In genomic region chr4:5751918-5752802, GRCh38 we compare ENCODE assay signal across 12 cellular contexts. TPM values are rescaled to one million over a fixed set of nuclear protein-coding genes. Genes with fewer than 3 reads are reported as not detected.
DNase-seq lines count a peak whose midpoint lies in the region; ATAC-seq and TF ChIP-seq lines count a peak whose summit lies in the region.
"Had no signal": no experiment of that assay in that cellular context is flagged by ENCODE, and none has a peak within 500 bp of the region (broad histone marks: within the 10 kb centered on the region; RNA-seq: fewer than 3 reads in every experiment).

No MANE protein-coding gene starts in this region.

- H3K27me3 Mint-ChIP-seq in GM23338 (ENCODE audit: insufficient read depth, low read depth, poor library complexity), result peaks cover 9% of the 10 kb centered on the region

- H3K9me2 ChIP-seq in GM23338 (ENCODE audit: insufficient read depth), result no peaks in the 10 kb centered on the region

- peak; percentile 92 for ATAC-seq in GM23338
- peak; percentile 5 for ATAC-seq in foreskin keratinocyte
- no peak for ATAC-seq in GM18870 (IDR thresholded peaks at IDR 0.05; ENCODE audit: unreplicated experiment)
- no peak for ATAC-seq in GM18867 (IDR thresholded peaks at IDR 0.05; ENCODE audit: unreplicated experiment)

- H3K4me2 ChIP-seq in GM23338, result peak overlapping the region; percentile 49

- no peaks in the 10 kb centered on the region for H3K27me3 ChIP-seq in GM23338 (ENCODE audit: insufficient read depth)
- no peaks in the 10 kb centered on the region for H3K27me3 ChIP-seq in WERI-Rb-1 (ENCODE audit: insufficient read depth, low read depth, severe bottlenecking)
- H3K27me3 ChIP-seq in foreskin keratinocyte, result no peaks in the 10 kb centered on the region

- peaks cover 6% of the 10 kb centered on the region for H3K9me3 ChIP-seq in WERI-Rb-1 (ENCODE audit: severe bottlenecking)

- H3K27ac Mint-ChIP-seq in GM23338, result peak overlapping the region; percentile 92

- DNase-seq in GM23338 (ENCODE audit: low spot score) (peak; percentile 87), WERI-Rb-1 (peak; percentile 97), foreskin keratinocyte (peak in 1 of 2 donors; percentile 56), renal cortical epithelial cell (ENCODE audit: low read depth) (peak; percentile 57), NCI-H2196 (lab: John Stamatoyannopoulos, UW; ENCODE audit: unreplicated experiment) (no peak), NCI-H187 treated with DMSO at 0.1 percent for 48 hours (lab: John Stamatoyannopoulos, UW) (no peak)
- DNase-seq: aorta, NCI-H146, T-helper 2 cell had no signal

- H2AFZ ChIP-seq in GM23338, result no peak overlapping the region

- peaks cover 47% of the 10 kb centered on the region for H3K36me3 Mint-ChIP-seq in GM23338 (ENCODE audit: low read depth)

- no peaks in the 10 kb centered on the region for H3K79me2 ChIP-seq in GM23338 (replicated peaks; ENCODE audit: insufficient read depth)

- H3K9me3 Mint-ChIP-seq in GM23338, result no peaks in the 10 kb centered on the region

- H3K27ac ChIP-seq in GM23338 (ENCODE audit: low read depth) (peak overlapping the region; percentile 76; the same call in 1 of the 2 replicates), WERI-Rb-1 (peak overlapping the region; percentile 92), foreskin keratinocyte (peak overlapping the region; percentile 67)

- H3K4me1 Mint-ChIP-seq in GM23338, result peaks cover 37% of the 10 kb centered on the region

- peak overlapping the region; percentile 18; the same call in 1 of the 2 replicates for H3K4me3 ChIP-seq in GM23338
- peak overlapping the region; percentile 11 for H3K4me3 ChIP-seq in WERI-Rb-1 (ENCODE audit: low read depth, low read length)

- no peaks in the 10 kb centered on the region for H3F3A ChIP-seq in GM23338 (replicated peaks; ENCODE audit: low read depth)

- H3K4me3 Mint-ChIP-seq in GM23338, result peak overlapping the region; percentile 36

- TF ChIP-seq CTCF in GM23338 (conservative IDR thresholded peaks at IDR 0.05; ENCODE audit: low read depth in 2 of 2), result no peak
- TF ChIP-seq CTCF in WERI-Rb-1 (IDR thresholded peaks at IDR 0.05; ENCODE audit: low read depth, low read length), result peak; percentile 40
- TF ChIP-seq CTCF in foreskin keratinocyte (conservative IDR thresholded peaks at IDR 0.05), result no peak

- H3K4me1 ChIP-seq in GM23338 (ENCODE audit: insufficient read depth), result peaks cover 22% of the 10 kb centered on the region
- peaks cover 22% of the 10 kb centered on the region for H3K4me1 ChIP-seq in foreskin keratinocyte

- H3K36me3 ChIP-seq in GM23338 (ENCODE audit: insufficient read depth) (no peaks in the 10 kb centered on the region), WERI-Rb-1 (peaks cover 71% of the 10 kb centered on the region)

- H4K20me1 ChIP-seq in GM23338 (replicated peaks; ENCODE audit: insufficient read depth), result no peaks in the 10 kb centered on the region

TF ChIP-seq in GM23338, 12 proteins besides CTCF, POLR2A, EP300 and RAD21:
- peak; percentile 30; the same call in 1 of the 2 replicates for TF ChIP-seq CREB1 (CRISPR knock-in tag; IDR thresholded peaks at IDR 0.05; ENCODE audit: low read depth)
- no peak for TF ChIP-seq ETS1 (IDR thresholded peaks at IDR 0.05)

RNA-seq across cellular contexts. Expression of gene EVC, which starts 41.2 kb away (rescaled TPM):
- 12.8 and 31.0 TPM in 2 replicates for total RNA-seq in GM23338 (2014; rRNA removed; shearing (Covaris generic))
- 1.7 and 2.2 TPM in 2 replicates for polyA plus RNA-seq in GM23338 (2016; fragmentation: Nextera tagmentation; extraction: Ambion mirVana)
- total RNA-seq in foreskin keratinocyte, result 26.3 and 33.4 TPM in 2 replicates
- 5.5 and 6.0 TPM in 2 replicates for polyA plus RNA-seq in foreskin keratinocyte
- total RNA-seq in renal cortical epithelial cell, result 16.8 and 126 TPM in 2 replicates

RNA-seq across cellular contexts. Expression of gene EVC2, which starts 43.8 kb away (rescaled TPM):
- total RNA-seq in GM23338 (2014; rRNA removed; shearing (Covaris generic)), result 6.8 and 11.5 TPM in 2 replicates
- polyA plus RNA-seq in GM23338 (2016; fragmentation: Nextera tagmentation; extraction: Ambion mirVana) (3.4 TPM in 2 replicates), foreskin keratinocyte (2.7 and 3.1 TPM in 2 replicates)
- total RNA-seq in foreskin keratinocyte (7.5 TPM in 2 replicates), renal cortical epithelial cell (6.6 and 14.7 TPM in 2 replicates)
- total RNA-seq: HT1080 had no signal

Comparison
In these comparisons a context has a peak if more than half of its experiments do, and no peak if none do; other contexts are left out.
1. ATAC-seq: peak in GM23338 (single experiment) and foreskin keratinocyte (single experiment); none in GM18870 (single experiment) and GM18867 (single experiment).
2. DNase-seq: peak in GM23338 (single experiment), WERI-Rb-1 (single experiment) and renal cortical epithelial cell (single experiment); none in NCI-H2196 (single experiment) and NCI-H187 treated with DMSO at 0.1 percent for 48 hours (single experiment).
3. Peak in every context shown above with its lines, with median percentiles within 50 percentile points of each other: H3K27ac ChIP-seq.